In the genomic region with DNA sequence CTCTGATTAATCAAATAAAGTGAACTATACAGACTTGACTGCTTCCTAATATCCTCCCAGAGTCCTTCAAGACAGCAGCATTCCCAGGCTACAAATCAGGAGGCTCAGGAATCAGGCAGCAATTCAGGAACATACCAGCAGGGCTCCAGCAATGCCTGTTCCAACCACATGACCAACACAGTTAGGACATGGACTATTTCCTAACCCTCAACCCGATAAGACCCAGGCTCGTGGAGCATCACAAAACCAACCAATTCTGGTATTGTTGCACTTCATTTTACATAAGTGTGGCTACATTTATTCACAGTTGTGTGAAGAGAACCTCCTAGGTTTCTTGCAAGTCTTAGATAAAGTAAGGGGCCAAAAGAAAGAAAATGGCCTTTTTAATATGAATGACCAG, we compare ENCODE assay signal across 15 cellular contexts.
DNase-seq lines count a peak whose midpoint lies in the region; ATAC-seq and TF ChIP-seq lines count a peak whose summit lies in the region.
"Had no signal": no experiment of that assay in that cellular context is flagged by ENCODE, and none has a peak within 500 bp of the region (broad histone marks: within the 10 kb centered on the region; RNA-seq: fewer than 3 reads in every experiment).

No MANE protein-coding gene starts in this region.

- no peaks in the 10 kb centered on the region for H4K20me1 ChIP-seq in HCT116 (ENCODE audit: insufficient read depth)

- TF ChIP-seq RAD21 in HCT116 (IDR thresholded peaks at IDR 0.05; ENCODE audit: low read depth): no peak

- DNase-seq in BE2C (peak; percentile 8), HCT116 (ENCODE audit: low read depth, low spot score) (peak; percentile 12), brain microvascular endothelial cell (no peak), iris pigment epithelial cell (ENCODE audit: low read depth) (peak; percentile 1), ascending aorta (ENCODE audit: low spot score in 2 of 2) (no peak), pons (ENCODE audit: low spot score) (no peak), germinal center (ENCODE audit: low spot score) (no peak), left cardiac atrium (no peak)
- DNase-seq: activated CD4-positive, alpha-beta T cell treated with anti-CD3 and anti-CD28 coated beads for 4 hours; immature natural killer cell; Karpas-422; PC-9; sigmoid colon; T-cell had no signal

- H3K9me2 ChIP-seq in HCT116 (ENCODE audit: insufficient read depth): no peaks in the 10 kb centered on the region

- RAD21 ChIA-PET in HCT116 (lab: Charles Lee; ENCODE audit: low non-redundant PET in 1 of 2, low total read pairs in 2 of 2, uncharacterized antibody in 2 of 2, unreplicated experiment in 2 of 2): no interaction called here

- H2AFZ ChIP-seq in HCT116 (ENCODE audit: low read depth, low read length, poor library complexity, severe bottlenecking): peak overlapping the region; percentile 10
- H2AFZ ChIP-seq: PC-9 had no signal

- TF ChIP-seq POLR2A in HCT116 (IDR thresholded peaks at IDR 0.05; ENCODE audit: borderline replicate concordance, extremely low read depth, insufficient read depth, insufficient read length): no peak

- TF ChIP-seq CTCF in BE2C (IDR thresholded peaks at IDR 0.05; ENCODE audit: low read depth, low read length) (peak; percentile 34; the same call in 1 of the 2 replicates), HCT116 (IDR thresholded peaks at IDR 0.05 in 2 of 3, conservative IDR thresholded peaks at IDR 0.05 in 1 of 3; ENCODE audit: borderline replicate concordance in 1 of 3, insufficient read depth in 1 of 3, low read depth in 2 of 3, low read length in 2 of 3) (peak in 2 of 3 experiments; percentile 32 to 48; a peak in 4 of 6 replicates), brain microvascular endothelial cell (IDR thresholded peaks at IDR 0.05; ENCODE audit: low read depth, low read length, missing control alignments) (peak; percentile 54), ascending aorta (IDR thresholded peaks at IDR 0.05) (no peak)

- BruUV-seq in HCT116 (replicated peaks; lab: Mats Ljungman, UMichigan): no TSS peak

- no peak overlapping the region for H3K4me2 ChIP-seq in HCT116 (ENCODE audit: low read length)
- H3K4me2 ChIP-seq: PC-9 had no signal

- no peak overlapping the region for H3K9ac ChIP-seq in HCT116 (ENCODE audit: low read length)

- H3K27ac ChIP-seq in HCT116 (ENCODE audit: low read depth, low read length) (no peak overlapping the region), brain microvascular endothelial cell (no peak overlapping the region), ascending aorta (no peak overlapping the region)
- H3K27ac ChIP-seq: PC-9, sigmoid colon had no signal

- H3K4me1 ChIP-seq in BE2C (no peaks in the 10 kb centered on the region), HCT116 (ENCODE audit: control insufficient read depth in 1 of 2, insufficient read depth in 2 of 2, low read length in 2 of 2) (no peaks in the 10 kb centered on the region), ascending aorta (no peaks in the 10 kb centered on the region)
- H3K4me1 ChIP-seq: sigmoid colon had no signal

- H3K4me3 ChIP-seq in BE2C (ENCODE audit: low read depth, low read length): no peak overlapping the region
- H3K4me3 ChIP-seq in HCT116 (replicated peaks in 1 of 2; ENCODE audit: low read depth in 1 of 2, low read length in 2 of 2): no peak overlapping the region
- no peak overlapping the region for H3K4me3 ChIP-seq in brain microvascular endothelial cell (ENCODE audit: low read depth, low read length)
- no peak overlapping the region for H3K4me3 ChIP-seq in ascending aorta
- H3K4me3 ChIP-seq: PC-9, sigmoid colon had no signal

- intact Hi-C loops in HCT116 (cut with micrococcal nuclease): no loop called here
- intact Hi-C loops in ascending aorta (cut with DNase I): no loop called here
- intact Hi-C loops in left cardiac atrium (cut with DNase I): no loop called here

- H3K36me3 ChIP-seq in BE2C (no peaks in the 10 kb centered on the region), HCT116 (ENCODE audit: control insufficient read depth in 1 of 2, insufficient read depth in 2 of 2, low read length in 2 of 2) (no peaks in the 10 kb centered on the region), brain microvascular endothelial cell (replicated peaks) (no peaks in the 10 kb centered on the region), ascending aorta (no peaks in the 10 kb centered on the region)
- H3K36me3 ChIP-seq: sigmoid colon had no signal

- H3K9me3 ChIP-seq in BE2C (no peaks in the 10 kb centered on the region), HCT116 (ENCODE audit: control insufficient read depth in 1 of 2, insufficient read depth in 1 of 2, low read depth in 1 of 2, low read length in 2 of 2) (no peaks in the 10 kb centered on the region), ascending aorta (no peaks in the 10 kb centered on the region)
- H3K9me3 ChIP-seq: sigmoid colon had no signal

- H3K79me2 ChIP-seq in HCT116 (ENCODE audit: insufficient read depth, low read length): no peaks in the 10 kb centered on the region

- H3K27me3 ChIP-seq in BE2C (no peaks in the 10 kb centered on the region), HCT116 (ENCODE audit: insufficient read depth, low read length) (no peaks in the 10 kb centered on the region), brain microvascular endothelial cell (replicated peaks) (no peaks in the 10 kb centered on the region), ascending aorta (no peaks in the 10 kb centered on the region)
- H3K27me3 ChIP-seq: sigmoid colon had no signal

- CTCF ChIA-PET in HCT116 (lab: Charles Lee): no interaction called here

- POLR2A ChIA-PET in HCT116 (lab: Charles Lee): no interaction called here

- in situ Hi-C loops in brain microvascular endothelial cell (cut with HindIII; ENCODE audit: low pct_ligation_motif_present, low sequenced_read_pairs): no loop called here

- ATAC-seq in HCT116 (peak; percentile 81), left cardiac atrium (no peak)
- ATAC-seq: activated T-helper 17 cell treated with anti-CD3 and anti-CD28 coated beads, Interleukin-2, amount 50 U/mL, for 72 hours; T-cell had no signal

TF ChIP-seq in HCT116, 20 proteins besides CTCF, POLR2A, EP300 and RAD21:
- TF ChIP-seq POLR2AphosphoS5 (IDR thresholded peaks at IDR 0.05; ENCODE audit: low read depth, low read length): no peak
- no peak for TF ChIP-seq CBX3 (IDR thresholded peaks at IDR 0.05; ENCODE audit: low read depth)
- TF ChIP-seq EZH2 (IDR thresholded peaks at IDR 0.05): no peak
- TF ChIP-seq TCF7L2 (IDR thresholded peaks at IDR 0.05; ENCODE audit: borderline replicate concordance, extremely low read depth, insufficient read depth, insufficient read length): no peak
- TF ChIP-seq, protein P1, sequence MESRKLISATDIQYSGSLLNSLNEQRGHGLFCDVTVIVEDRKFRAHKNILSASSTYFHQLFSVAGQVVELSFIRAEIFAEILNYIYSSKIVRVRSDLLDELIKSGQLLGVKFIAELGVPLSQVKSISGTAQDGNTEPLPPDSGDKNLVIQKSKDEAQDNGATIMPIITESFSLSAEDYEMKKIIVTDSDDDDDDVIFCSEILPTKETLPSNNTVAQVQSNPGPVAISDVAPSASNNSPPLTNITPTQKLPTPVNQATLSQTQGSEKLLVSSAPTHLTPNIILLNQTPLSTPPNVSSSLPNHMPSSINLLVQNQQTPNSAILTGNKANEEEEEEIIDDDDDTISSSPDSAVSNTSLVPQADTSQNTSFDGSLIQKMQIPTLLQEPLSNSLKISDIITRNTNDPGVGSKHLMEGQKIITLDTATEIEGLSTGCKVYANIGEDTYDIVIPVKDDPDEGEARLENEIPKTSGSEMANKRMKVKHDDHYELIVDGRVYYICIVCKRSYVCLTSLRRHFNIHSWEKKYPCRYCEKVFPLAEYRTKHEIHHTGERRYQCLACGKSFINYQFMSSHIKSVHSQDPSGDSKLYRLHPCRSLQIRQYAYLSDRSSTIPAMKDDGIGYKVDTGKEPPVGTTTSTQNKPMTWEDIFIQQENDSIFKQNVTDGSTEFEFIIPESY (IDR thresholded peaks at IDR 0.05; ENCODE audit: extremely low read depth, insufficient replicate concordance, low read length): no peak
- no peak for TF ChIP-seq SP1 (IDR thresholded peaks at IDR 0.05; ENCODE audit: low read depth)
- no peak for TF ChIP-seq JUND (IDR thresholded peaks at IDR 0.05)
- TF ChIP-seq SRF (IDR thresholded peaks at IDR 0.05; ENCODE audit: low read depth): no peak
- TF ChIP-seq, protein P2, sequence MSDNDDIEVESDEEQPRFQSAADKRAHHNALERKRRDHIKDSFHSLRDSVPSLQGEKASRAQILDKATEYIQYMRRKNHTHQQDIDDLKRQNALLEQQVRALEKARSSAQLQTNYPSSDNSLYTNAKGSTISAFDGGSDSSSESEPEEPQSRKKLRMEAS (IDR thresholded peaks at IDR 0.05): no peak

Comparison
In these comparisons a context has a peak if more than half of its experiments do, and no peak if none do; other contexts are left out.
1. DNase-seq: peak in BE2C (single experiment), HCT116 (single experiment) and iris pigment epithelial cell (single experiment); none in brain microvascular endothelial cell (single experiment), ascending aorta (0 of 2), pons (single experiment), germinal center (single experiment) and left cardiac atrium (single experiment).
2. CTCF ChIP-seq: peak in BE2C (single experiment), HCT116 (2 of 3) and brain microvascular endothelial cell (single experiment); none in ascending aorta (0 of 3).